Comparison of ENCODE assay signal across 8 cellular contexts in genomic region chr17:5031365-5032082, GRCh38. TPM values are rescaled to one million over a fixed set of nuclear protein-coding genes. Genes with fewer than 3 reads are reported as not detected.
A peak's percentile ranks its signal among the peaks of the same experiment; 100 is the strongest.
DNase-seq lines count a peak whose midpoint lies in the region; ATAC-seq and TF ChIP-seq lines count a peak whose summit lies in the region.

No MANE protein-coding gene starts in this region.

- peak overlapping the region in 1 of 2 donors; percentile 66 for H3K9ac ChIP-seq in liver (ENCODE audit: low read depth in 1 of 2, low read length in 2 of 2)

- WGBS in liver = 5% methylated on average over 48 of the region's 48 CpGs

- DNase-seq in GM06990 (ENCODE audit: extremely low read depth, insufficient read length) (peak; percentile 84), NCI-H446 treated with DMSO at 0.1 percent for 48 hours (lab: John Stamatoyannopoulos, UW) (peak; percentile 44), dermis microvascular lymphatic vessel endothelial cell (ENCODE audit: low read depth in 2 of 2) (peak; percentile 18 to 66)
- DNase-seq in activated CD4-positive, alpha-beta T cell treated with anti-CD3 and anti-CD28 coated beads, Interleukin-2, amount 50 U/mL, for 1 hour = peak; percentile 84
- DNase-seq in stimulated activated CD4-positive, alpha-beta T cell treated with anti-CD3 and anti-CD28 coated beads, Interleukin-2, amount 100 ng/mL, for 24 hours = peak; percentile 88 to 89

- H3K27me3 ChIP-seq in GM06990 (replicated peaks; ENCODE audit: control insufficient read depth, insufficient read depth, low read length) (no peaks in the 10 kb centered on the region), liver (ENCODE audit: control insufficient read depth in 4 of 4, insufficient read depth in 4 of 4, low read length in 3 of 4) (no peaks in the 10 kb centered on the region)

- TF ChIP-seq RAD21 in liver (IDR thresholded peaks at IDR 0.05) = peak; percentile 58 to 74

- peaks cover 0 to 4% (median 0%) of the 10 kb centered on the region in 4 donors for H3K4me1 ChIP-seq in liver (ENCODE audit: control insufficient read depth in 4 of 4, insufficient read depth in 4 of 4, low read length in 3 of 4)

- H3K27ac ChIP-seq in liver (ENCODE audit: low read depth in 1 of 2, low read length in 2 of 2) = peak overlapping the region in 1 of 2 donors; percentile 54

- peak overlapping the region; percentile 54 for H3K4me3 ChIP-seq in GM06990 (replicated peaks; ENCODE audit: low read depth, low read length)
- H3K4me3 ChIP-seq in liver (ENCODE audit: low read depth in 1 of 3, low read length in 3 of 3) = peak overlapping the region in 1 of 3 donors; percentile 69

- H3K9me3 ChIP-seq in liver (ENCODE audit: control insufficient read depth in 4 of 4, low read length in 3 of 4) = no peaks in the 10 kb centered on the region

- peak; percentile 80 for TF ChIP-seq CTCF in GM06990 (IDR thresholded peaks at IDR 0.05; ENCODE audit: insufficient read depth, low read length, poor library complexity, severe bottlenecking)
- peak; percentile 76 for TF ChIP-seq CTCF in liver (IDR thresholded peaks at IDR 0.05; ENCODE audit: low read depth, low read length, missing input control)

- peak; percentile 58 for ATAC-seq in HG02981 (IDR thresholded peaks at IDR 0.05; ENCODE audit: unreplicated experiment)
- ATAC-seq in HG03025 (IDR thresholded peaks at IDR 0.05; ENCODE audit: low FRiP score, unreplicated experiment) = no peak

- H3K36me3 ChIP-seq in GM06990 (ENCODE audit: control insufficient read depth, insufficient read depth, low read length) = no peaks in the 10 kb centered on the region
- H3K36me3 ChIP-seq in liver (ENCODE audit: control insufficient read depth in 4 of 4, insufficient read depth in 3 of 4, low read depth in 1 of 4, low read length in 3 of 4) = no peaks in the 10 kb centered on the region

TF ChIP-seq in liver, 16 proteins besides CTCF, POLR2A, EP300 and RAD21:
- TF ChIP-seq TAF1 (conservative IDR thresholded peaks at IDR 0.05) (no peak), ZBTB33 (IDR thresholded peaks at IDR 0.05) (no peak), NR2F2 (IDR thresholded peaks at IDR 0.05) (no peak), HNF4G (IDR thresholded peaks at IDR 0.05) (no peak), JUND (IDR thresholded peaks at IDR 0.05) (no peak), FOXA2 (IDR thresholded peaks at IDR 0.05) (no peak), RXRA (IDR thresholded peaks at IDR 0.05) (no peak), YY1 (IDR thresholded peaks at IDR 0.05) (no peak), MAX (IDR thresholded peaks at IDR 0.05) (no peak), GABPA (IDR thresholded peaks at IDR 0.05 in 1 of 2, conservative IDR thresholded peaks at IDR 0.05 in 1 of 2) (no peak), FOXA1 (IDR thresholded peaks at IDR 0.05) (no peak), SP1 (IDR thresholded peaks at IDR 0.05) (no peak), HNF4A (conservative IDR thresholded peaks at IDR 0.05) (no peak), REST (IDR thresholded peaks at IDR 0.05) (no peak), EGR1 (IDR thresholded peaks at IDR 0.05; ENCODE audit: low read depth in 2 of 2) (no peak), ATF3 (IDR thresholded peaks at IDR 0.05) (no peak)

RNA-seq across cellular contexts. Expression of gene SLC52A1, which starts 3.7 kb away (rescaled TPM):
- total RNA-seq in dermis microvascular lymphatic vessel endothelial cell (0.25 and 0.26 TPM in 2 replicates), liver (under 1 TPM in 1 of 2 donors, not detected in 1; 0.28 TPM)
- polyA plus RNA-seq in liver = under 1 TPM; 0.08 to 0.11 TPM

RNA-seq across cellular contexts. Expression of gene KIF1C, which starts 33.8 kb away (rescaled TPM):
- total RNA-seq in dermis microvascular lymphatic vessel endothelial cell = 63.5 and 82.7 TPM in 2 replicates
- total RNA-seq in liver = 10 to 100 TPM; 19.7 to 62.2 TPM
- polyA plus RNA-seq in liver = 10 to 100 TPM; 10.4 to 53.8 TPM

RNA-seq across cellular contexts. Expression of gene INCA1, which starts 34.2 kb away (rescaled TPM):
- total RNA-seq in dermis microvascular lymphatic vessel endothelial cell (0.38 and 0.39 TPM in 2 replicates), liver (under 1 TPM; 0.28 to 0.42 TPM)
- polyA plus RNA-seq in liver = under 1 TPM; 0.68 to 0.75 TPM

RNA-seq across cellular contexts. Expression of gene CAMTA2, which starts 44.0 kb away (rescaled TPM):
- 2.3 and 7.5 TPM in 2 replicates for total RNA-seq in dermis microvascular lymphatic vessel endothelial cell
- total RNA-seq in liver = 1 to 10 TPM; 7.8 to 9.6 TPM
- 10 to 100 TPM; 14.3 to 17.6 TPM for polyA plus RNA-seq in liver

RNA-seq across cellular contexts. Expression of gene ZFP3, which starts 46.7 kb away (rescaled TPM):
- total RNA-seq in dermis microvascular lymphatic vessel endothelial cell (0.77 and 1.3 TPM in 2 replicates), liver (1 to 10 TPM; 1.6 TPM)
- under 1 TPM; 0.46 to 0.56 TPM for polyA plus RNA-seq in liver
